Comparison of ENCODE assay signal across 15 cellular contexts in the genomic region with DNA sequence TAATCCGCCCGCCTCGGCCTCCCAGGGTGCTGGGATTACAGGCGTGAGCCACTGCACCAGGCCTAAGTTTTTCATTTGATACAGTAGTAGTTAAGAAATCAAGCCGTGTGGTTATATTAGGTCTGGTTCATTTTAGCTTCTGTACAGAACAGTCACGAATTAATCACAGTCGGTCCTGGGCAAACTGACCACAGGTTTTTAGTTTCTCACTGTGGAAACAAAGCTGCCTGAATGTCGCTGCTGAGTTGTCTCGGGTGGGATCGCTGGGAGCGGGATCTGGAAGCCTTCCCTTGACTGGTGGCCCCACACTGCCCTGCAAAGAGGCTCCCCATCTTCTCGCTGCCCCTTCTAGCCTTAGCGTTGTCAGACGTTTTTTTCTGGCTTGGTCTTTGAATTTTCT. TPM values are rescaled to one million over a fixed set of nuclear protein-coding genes. Genes with fewer than 3 reads are reported as not detected.
A peak's percentile ranks its signal among the peaks of the same experiment; 100 is the strongest.
DNase-seq lines count a peak whose midpoint lies in the region; ATAC-seq and TF ChIP-seq lines count a peak whose summit lies in the region.
"Had no signal": no experiment of that assay in that cellular context is flagged by ENCODE, and none has a peak within 500 bp of the region (broad histone marks: within the 10 kb centered on the region; RNA-seq: fewer than 3 reads in every experiment).

No MANE protein-coding gene starts in this region.

- no peaks in the 10 kb centered on the region for H3K9me3 Mint-ChIP-seq in CD4-positive, CD25-positive, alpha-beta regulatory T cell
- H3K9me3 Mint-ChIP-seq in endodermal cell = no peaks in the 10 kb centered on the region
- H3K9me3 Mint-ChIP-seq: IgD-negative memory B cell had no signal

- no peak for ATAC-seq in CD4-positive, CD25-positive, alpha-beta regulatory T cell (ENCODE audit: low read depth in 2 of 2)
- ATAC-seq in psoas muscle (peak; percentile 42 to 78 (median 53)), HG02884 (IDR thresholded peaks at IDR 0.05; ENCODE audit: unreplicated experiment) (no peak), HG02852 (IDR thresholded peaks at IDR 0.05; ENCODE audit: unreplicated experiment) (no peak)
- ATAC-seq: SK-N-SH treated with all-trans-retinoic acid at 6 μM for 48 hours had no signal

- no peak overlapping the region for H3K4me3 Mint-ChIP-seq in CD4-positive, CD25-positive, alpha-beta regulatory T cell
- H3K4me3 Mint-ChIP-seq in endodermal cell = no peak overlapping the region
- H3K4me3 Mint-ChIP-seq: IgD-negative memory B cell had no signal

- no peaks in the 10 kb centered on the region for H3K27me3 Mint-ChIP-seq in CD4-positive, CD25-positive, alpha-beta regulatory T cell
- H3K27me3 Mint-ChIP-seq in endodermal cell (ENCODE audit: insufficient read depth) = no peaks in the 10 kb centered on the region
- H3K27me3 Mint-ChIP-seq: IgD-negative memory B cell had no signal

- no peaks in the 10 kb centered on the region for H3K27me3 ChIP-seq in CD4-positive, CD25-positive, alpha-beta regulatory T cell (ENCODE audit: control insufficient read depth, insufficient read depth, low read length)
- H3K27me3 ChIP-seq in PC-9 (ENCODE audit: insufficient read depth, low read depth) (no peaks in the 10 kb centered on the region), endodermal cell (ENCODE audit: control insufficient read depth, insufficient read depth, low read length, poor library complexity, severe bottlenecking) (no peaks in the 10 kb centered on the region), psoas muscle (ENCODE audit: insufficient read depth in 3 of 3, low read length in 2 of 3) (no peaks in the 10 kb centered on the region)
- H3K27me3 ChIP-seq: BLaER1 had no signal

- H3K4me1 Mint-ChIP-seq in CD4-positive, CD25-positive, alpha-beta regulatory T cell = peaks cover 0 to 12% (median 5%) of the 10 kb centered on the region in 4 donors
- no peaks in the 10 kb centered on the region for H3K4me1 Mint-ChIP-seq in endodermal cell

- H3K9ac ChIP-seq in endodermal cell (ENCODE audit: extremely low read depth, low read length, poor library complexity, severe bottlenecking) = no peak overlapping the region
- H3K9ac ChIP-seq: BLaER1 had no signal

- no peak overlapping the region for H2AFZ ChIP-seq in PC-9

- peaks cover 6% of the 10 kb centered on the region for H3K4me1 ChIP-seq in CD4-positive, CD25-positive, alpha-beta regulatory T cell (ENCODE audit: control insufficient read depth, insufficient read depth, low read length, poor library complexity, severe bottlenecking)
- no peaks in the 10 kb centered on the region for H3K4me1 ChIP-seq in PC-9 (replicated peaks; ENCODE audit: insufficient read depth)
- H3K4me1 ChIP-seq in endodermal cell (ENCODE audit: control insufficient read depth, insufficient read depth, low read length) = no peaks in the 10 kb centered on the region
- H3K4me1 ChIP-seq in psoas muscle = no peaks in the 10 kb centered on the region

- H3K27ac Mint-ChIP-seq in CD4-positive, CD25-positive, alpha-beta regulatory T cell = peak overlapping the region in 2 of 3 donors; percentile 79 to 81
- H3K27ac Mint-ChIP-seq in endodermal cell = no peak overlapping the region

- CTCF ChIA-PET in PC-9 (lab: Charles Lee) = interaction anchor here (0.8 kb wide), 1 partner anchor 149 kb away, joined by 4 read pairs; no protein-coding TSS in a partner anchor

- TF ChIP-seq CTCF in PC-9 (conservative IDR thresholded peaks at IDR 0.05) (no peak), endodermal cell (conservative IDR thresholded peaks at IDR 0.05) (no peak), psoas muscle (IDR thresholded peaks at IDR 0.05) (no peak)

- no peak overlapping the region for H3K4me2 ChIP-seq in PC-9
- H3K4me2 ChIP-seq: BLaER1 had no signal

- H3K9me3 ChIP-seq in CD4-positive, CD25-positive, alpha-beta regulatory T cell (ENCODE audit: control insufficient read depth in 2 of 2, low read length in 2 of 2) = no peaks in the 10 kb centered on the region
- H3K9me3 ChIP-seq in PC-9 (ENCODE audit: insufficient read depth, low read depth) (no peaks in the 10 kb centered on the region), endodermal cell (ENCODE audit: control insufficient read depth, low read length) (no peaks in the 10 kb centered on the region), psoas muscle (no peaks in the 10 kb centered on the region)
- H3K9me3 ChIP-seq: BLaER1 had no signal

- POLR2A ChIA-PET in PC-9 (lab: Charles Lee; ENCODE audit: unreplicated experiment) = no interaction called here

- TSS peak; percentile 13 for BruUV-seq in PC-9 (replicated peaks; lab: Mats Ljungman, UMichigan)

- no peaks in the 10 kb centered on the region for H3K79me2 ChIP-seq in PC-9 (ENCODE audit: low read depth)

- H3K9me2 ChIP-seq in PC-9 (ENCODE audit: insufficient read depth) = no peaks in the 10 kb centered on the region

- peaks cover 28% of the 10 kb centered on the region for H3K36me3 ChIP-seq in CD4-positive, CD25-positive, alpha-beta regulatory T cell (ENCODE audit: control insufficient read depth, insufficient read depth, low read length)
- peaks cover 17% of the 10 kb centered on the region for H3K36me3 ChIP-seq in PC-9 (ENCODE audit: low read depth)
- H3K36me3 ChIP-seq in endodermal cell (ENCODE audit: control insufficient read depth, insufficient read depth, low read length) = peaks cover 31% of the 10 kb centered on the region
- H3K36me3 ChIP-seq in psoas muscle (ENCODE audit: insufficient read depth in 1 of 2, low read depth in 1 of 2) = peaks cover 5 to 60% of the 10 kb centered on the region in 2 donors

- H3F3A ChIP-seq in PC-9 (ENCODE audit: insufficient read depth, low read depth) = peaks cover 40% of the 10 kb centered on the region

- 90 to 92% methylated on average over 14 of the region's 14 CpGs for WGBS in endodermal cell (ENCODE audit: insufficient coverage in 1 of 2, insufficient read length in 1 of 2), 2 experiments
- WGBS in psoas muscle, 3 donors = 48 to 82% (median 54%) methylated on average over 14 of the region's 14 CpGs

- H3K27ac ChIP-seq in CD4-positive, CD25-positive, alpha-beta regulatory T cell (ENCODE audit: insufficient read depth, low read length, poor library complexity, severe bottlenecking) = no peak overlapping the region
- H3K27ac ChIP-seq in PC-9 (no peak overlapping the region), endodermal cell (ENCODE audit: low read depth, low read length) (no peak overlapping the region), psoas muscle (peak overlapping the region; percentile 46)
- H3K27ac ChIP-seq: BLaER1 had no signal

- DNase-seq in CD4-positive, CD25-positive, alpha-beta regulatory T cell = no peak
- no peak for DNase-seq in PC-9
- peak; percentile 36 for DNase-seq in endodermal cell
- no peak for DNase-seq in psoas muscle
- no peak for DNase-seq in NK-92 treated with Interleukin-12 subunit alpha and Interleukin-12 subunit beta, amount 100 ng/mL, for 24 hours (lab: John Stamatoyannopoulos, UW)
- DNase-seq: MV-4-11, NCI-H1436, NCI-H2029 treated with DMSO at 0.1 percent for 48 hours, NCI-H524 had no signal

- peaks cover 57% of the 10 kb centered on the region for H4K20me1 ChIP-seq in PC-9 (ENCODE audit: insufficient read depth)

- peaks cover 19% of the 10 kb centered on the region for H3K36me3 Mint-ChIP-seq in CD4-positive, CD25-positive, alpha-beta regulatory T cell
- H3K36me3 Mint-ChIP-seq in endodermal cell (ENCODE audit: low read depth) = peaks cover 16% of the 10 kb centered on the region

- H3K4me3 ChIP-seq in CD4-positive, CD25-positive, alpha-beta regulatory T cell (ENCODE audit: low read depth, low read length) = no peak overlapping the region
- H3K4me3 ChIP-seq in PC-9 (no peak overlapping the region), endodermal cell (ENCODE audit: low read length) (no peak overlapping the region), psoas muscle (no peak overlapping the region)
- H3K4me3 ChIP-seq: BLaER1 had no signal

- intact Hi-C loops in PC-9 (cut with micrococcal nuclease; ENCODE audit: unreplicated experiment) = no loop called here
- intact Hi-C loops in psoas muscle (cut with DNase I) = no loop called here

RNA-seq across cellular contexts. Expression of a gene that starts 18.6 kb away (rescaled TPM):
- total RNA-seq in CD4-positive, CD25-positive, alpha-beta regulatory T cell = 43.0 TPM
- 10 to 100 TPM; 25.1 to 35.7 (median 31.6) TPM for polyA plus RNA-seq in CD4-positive, CD25-positive, alpha-beta regulatory T cell
- total RNA-seq in PC-9 (2021) (51.7 and 55.1 TPM in 2 replicates), endodermal cell (10 to 100 TPM; 36.5 to 47.8 TPM), psoas muscle (10 to 100 TPM; 23.2 to 37.0 (median 35.5) TPM)
- 41.0 TPM for polyA plus RNA-seq in endodermal cell (2013, experiment 1 of 2)
- 37.5 TPM for polyA plus RNA-seq in endodermal cell (2013, experiment 2 of 2)
- polyA plus RNA-seq in psoas muscle = 10 to 100 TPM; 22.9 to 42.4 (median 40.5) TPM

RNA-seq across cellular contexts. Expression of a gene that starts 32.1 kb away (rescaled TPM):
- total RNA-seq in CD4-positive, CD25-positive, alpha-beta regulatory T cell = 21.2 TPM
- under 1 TPM; 0.41 to 0.47 (median 0.45) TPM for polyA plus RNA-seq in CD4-positive, CD25-positive, alpha-beta regulatory T cell
- 24.3 and 28.1 TPM in 2 replicates for total RNA-seq in PC-9 (2021)
- 10 to 100 TPM; 23.7 to 26.8 TPM for total RNA-seq in endodermal cell
- polyA plus RNA-seq in endodermal cell (2013, experiment 1 of 2) = 14.3 TPM
- 11.6 TPM for polyA plus RNA-seq in endodermal cell (2013, experiment 2 of 2)
- total RNA-seq in psoas muscle = 10 to 100 TPM in 3 of 4 donors, 1 to 10 TPM in 1; 10.0 to 14.4 (median 12.4) TPM
- 1 to 10 TPM; 3.3 to 9.1 (median 5.6) TPM for polyA plus RNA-seq in psoas muscle

RNA-seq across cellular contexts. Expression of a gene that starts 41.8 kb away (rescaled TPM):
- 14.3 TPM for total RNA-seq in CD4-positive, CD25-positive, alpha-beta regulatory T cell
- polyA plus RNA-seq in CD4-positive, CD25-positive, alpha-beta regulatory T cell = 1 to 10 TPM; 5.9 to 8.3 (median 7.2) TPM
- total RNA-seq in PC-9 (2021) (14.4 and 18.7 TPM in 2 replicates), endodermal cell (1 to 10 TPM; 5.6 to 6.0 TPM), psoas muscle (under 1 TPM; 0.32 to 0.84 (median 0.55) TPM)
- 7.2 TPM for polyA plus RNA-seq in endodermal cell (2013, experiment 1 of 2)
- polyA plus RNA-seq in endodermal cell (2013, experiment 2 of 2) = 7.0 TPM
- polyA plus RNA-seq in psoas muscle = 1 to 10 TPM in 1 of 3 donors, under 1 TPM in 2; 0.44 to 5.5 (median 0.92) TPM
- total RNA-seq: H4 had no signal

RNA-seq across cellular contexts. Expression of a gene that starts 42.7 kb away (rescaled TPM):
- total RNA-seq in CD4-positive, CD25-positive, alpha-beta regulatory T cell = 34.9 TPM
- 1 to 10 TPM; 5.0 to 7.0 (median 5.8) TPM for polyA plus RNA-seq in CD4-positive, CD25-positive, alpha-beta regulatory T cell
- total RNA-seq in PC-9 (2021) (47.0 and 48.1 TPM in 2 replicates), endodermal cell (10 to 100 TPM; 25.8 to 26.8 TPM), psoas muscle (10 to 100 TPM; 20.4 to 27.3 (median 23.3) TPM)
- polyA plus RNA-seq in endodermal cell (2013, experiment 1 of 2) = 26.0 TPM
- polyA plus RNA-seq in endodermal cell (2013, experiment 2 of 2) = 25.3 TPM
- polyA plus RNA-seq in psoas muscle = 10 to 100 TPM; 13.1 to 33.6 (median 19.7) TPM

RNA-seq across cellular contexts. Expression of a gene that starts 43.3 kb away (rescaled TPM):
- total RNA-seq in CD4-positive, CD25-positive, alpha-beta regulatory T cell = 61.8 TPM
- polyA plus RNA-seq in CD4-positive, CD25-positive, alpha-beta regulatory T cell = 10 to 100 TPM; 76.8 to 85.3 (median 80.1) TPM
- total RNA-seq in PC-9 (2021) (103 and 111 TPM in 2 replicates), endodermal cell (10 to 100 TPM; 73.3 to 73.9 TPM), psoas muscle (10 to 100 TPM; 51.0 to 63.1 (median 59.8) TPM)
- polyA plus RNA-seq in endodermal cell (2013, experiment 1 of 2) = 58.8 TPM
- 53.3 TPM for polyA plus RNA-seq in endodermal cell (2013, experiment 2 of 2)
- polyA plus RNA-seq in psoas muscle = 10 to 100 TPM; 38.8 to 75.4 (median 52.5) TPM

Comparison
In these comparisons a context has a peak if more than half of its experiments do, and no peak if none do; other contexts are left out.
1. ATAC-seq: peak in psoas muscle (4 of 4); none in CD4-positive, CD25-positive, alpha-beta regulatory T cell (0 of 2), HG02884 (single experiment) and HG02852 (single experiment).